In the genomic region with DNA sequence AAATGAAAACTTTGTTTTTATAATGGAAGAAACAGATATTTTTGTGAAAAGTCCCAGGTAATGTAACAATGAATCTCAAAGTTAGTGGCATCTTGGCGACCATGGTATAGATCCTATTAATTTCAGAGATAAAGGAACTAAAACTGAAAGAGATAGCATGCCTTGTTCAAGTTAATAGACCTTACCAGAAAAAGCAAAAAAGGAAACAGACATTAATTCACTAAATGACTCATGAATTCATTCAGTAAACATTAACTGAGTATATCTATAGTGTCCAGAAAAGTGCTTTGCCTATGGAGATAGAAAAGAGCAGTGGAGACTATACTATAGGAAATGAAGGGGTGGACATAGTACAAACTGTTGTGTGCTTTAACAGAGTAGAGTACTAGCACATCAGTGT, we compare ENCODE assay signal across 19 cellular contexts.
A peak's percentile ranks its signal among the peaks of the same experiment; 100 is the strongest.
DNase-seq lines count a peak whose midpoint lies in the region; ATAC-seq and TF ChIP-seq lines count a peak whose summit lies in the region.
"Had no signal": no experiment of that assay in that cellular context is flagged by ENCODE, and none has a peak within 500 bp of the region (broad histone marks: within the 10 kb centered on the region; RNA-seq: fewer than 3 reads in every experiment).

No MANE protein-coding gene starts in this region.

- no peak for TF ChIP-seq CTCF in OCI-LY3 (IDR thresholded peaks at IDR 0.05; ENCODE audit: low read depth, low read length)

- H3K9me3 ChIP-seq in OCI-LY3 (ENCODE audit: insufficient read depth, low read length) = no peaks in the 10 kb centered on the region
- H3K9me3 ChIP-seq: vagina had no signal

- no peak overlapping the region; the same call in 1 of the 2 replicates for H3K27ac ChIP-seq in OCI-LY3 (ENCODE audit: low read length)
- H3K27ac ChIP-seq: vagina had no signal

- H3K4me1 ChIP-seq in OCI-LY3 (ENCODE audit: low read length) = peaks cover 18% of the 10 kb centered on the region
- H3K4me1 ChIP-seq: vagina had no signal

- H3K79me2 ChIP-seq in OCI-LY3 (ENCODE audit: low read length) = no peaks in the 10 kb centered on the region

- no peaks in the 10 kb centered on the region for H3K36me3 ChIP-seq in OCI-LY3 (replicated peaks; ENCODE audit: low read depth, low read length)
- H3K36me3 ChIP-seq: vagina had no signal

- H2AFZ ChIP-seq in OCI-LY3 (ENCODE audit: low read depth, low read length) = no peak overlapping the region

- H3K4me3 ChIP-seq in OCI-LY3 (ENCODE audit: low read length) = peak overlapping the region; percentile 23; the same call in 1 of the 2 replicates
- H3K4me3 ChIP-seq: vagina had no signal

- no peaks in the 10 kb centered on the region for H4K20me1 ChIP-seq in OCI-LY3 (ENCODE audit: insufficient read depth, low read length)

- DNase-seq in Ammon's horn (ENCODE audit: low spot score) (no peak), cerebellar cortex (ENCODE audit: low spot score) (no peak)
- no peak for DNase-seq in stimulated activated CD4-positive, alpha-beta T cell treated with anti-CD3 and anti-CD28 coated beads, Interleukin-4, amount 100 ng/mL, for 1 hour
- DNase-seq: activated CD4-positive, alpha-beta T cell treated with anti-CD3 and anti-CD28 coated beads, Interleukin-2, amount 50 U/mL, for 4 hours; AML-193; anterior cingulate cortex; DMS153; naive B cell; NCI-H187 treated with DMSO at 0.1 percent for 48 hours; SHP77; stimulated activated CD4-positive, alpha-beta T cell treated with anti-CD3 and anti-CD28 coated beads, Interleukin-1b, Interleukin-23, amount 100 ng/mL, for 48 hours; T-helper 9 cell had no signal

- H3K27me3 ChIP-seq in OCI-LY3 (ENCODE audit: low read depth, low read length) = no peaks in the 10 kb centered on the region
- H3K27me3 ChIP-seq: vagina had no signal

- ATAC-seq in GM18870 (IDR thresholded peaks at IDR 0.05; ENCODE audit: unreplicated experiment) (peak; percentile 98), GM21717 (IDR thresholded peaks at IDR 0.05; ENCODE audit: unreplicated experiment) (peak; percentile 92), HG03095 (IDR thresholded peaks at IDR 0.05; ENCODE audit: unreplicated experiment) (peak; percentile 67), HG02759 (IDR thresholded peaks at IDR 0.05; ENCODE audit: unreplicated experiment) (no peak)
- ATAC-seq: stimulated activated effector memory CD8-positive, alpha-beta T cell treated with anti-CD3 and anti-CD28 coated beads, Interleukin-12 subunit alpha, Interleukin-12 subunit beta, amount 100 ng/mL, for 72 hours had no signal

- no peak overlapping the region for H3K9ac ChIP-seq in OCI-LY3 (ENCODE audit: low read length)

- peak overlapping the region; percentile 48 for H3K4me2 ChIP-seq in OCI-LY3 (ENCODE audit: low read length)
